ENCODE assay signal across 21 cellular contexts in genomic region chr3:30708472-30708871, GRCh38.
A peak's percentile ranks its signal among the peaks of the same experiment; 100 is the strongest.
DNase-seq lines count a peak whose midpoint lies in the region; ATAC-seq, FAIRE-seq and TF ChIP-seq lines count a peak whose summit lies in the region.
"Had no signal": no experiment of that assay in that cellular context is flagged by ENCODE, and none has a peak within 500 bp of the region (broad histone marks: within the 10 kb centered on the region; RNA-seq: fewer than 3 reads in every experiment).

No MANE protein-coding gene starts in this region.

- H3K4me1 Mint-ChIP-seq in progenitor cell of endocrine pancreas (ENCODE audit: low read depth) (no peaks in the 10 kb centered on the region), natural killer cell (peaks cover 14 to 19% of the 10 kb centered on the region in 2 donors)

- FAIRE-seq in A549 (lab: Jason Lieb, UNC): peak; percentile 63
- FAIRE-seq: RCC 7860 had no signal

- H3K9me2 ChIP-seq in SK-N-SH: no peaks in the 10 kb centered on the region

- no peak overlapping the region for H3K9ac ChIP-seq in SK-N-SH
- H3K9ac ChIP-seq: BLaER1 had no signal

- TF ChIP-seq EP300 in A549 (IDR thresholded peaks at IDR 0.05): no peak
- no peak for TF ChIP-seq EP300 in SK-N-SH (IDR thresholded peaks at IDR 0.05; ENCODE audit: borderline replicate concordance in 1 of 2, low read depth in 1 of 2, low read length in 1 of 2)

- no peak overlapping the region for H3K27ac Mint-ChIP-seq in progenitor cell of endocrine pancreas
- H3K27ac Mint-ChIP-seq in natural killer cell: no peak overlapping the region
- H3K27ac Mint-ChIP-seq: HFFc6 had no signal

- H3K4me3 ChIP-seq in A549 (no peak overlapping the region), SK-N-SH (ENCODE audit: low read depth in 2 of 2, low read length in 1 of 2) (no peak overlapping the region)
- H3K4me3 ChIP-seq: BLaER1, SK-N-MC had no signal

- ATAC-seq in A549 (no peak), left colon (peak; percentile 31), natural killer cell (no peak)

- CTCF ChIA-PET in A549 (lab: Yijun Ruan, JAX): interaction anchor here (1.0 to 2.3 kb wide), 3 partner anchors 15 to 666 kb away, joined by 4 to 12 read pairs (median 4); no protein-coding TSS in a partner anchor
- CTCF ChIA-PET in SK-N-SH (lab: Yijun Ruan, JAX): interaction anchor here (0.6 to 1.2 kb wide), 2 partner anchors 666 to 1848 kb away, joined by 3 to 4 read pairs; no protein-coding TSS in a partner anchor

- intact Hi-C loops in left colon (cut with DNase I, micrococcal nuclease) (no loop called here), natural killer cell (cut with micrococcal nuclease) (no loop called here)

- H3K9me3 Mint-ChIP-seq in progenitor cell of endocrine pancreas (ENCODE audit: low read depth) (peaks cover 15% of the 10 kb centered on the region), natural killer cell (no peaks in the 10 kb centered on the region)

- no peak overlapping the region for H2AFZ ChIP-seq in SK-N-SH (ENCODE audit: low read depth)

- no peak overlapping the region for H3K27ac ChIP-seq in A549
- no peak overlapping the region for H3K27ac ChIP-seq in SK-N-SH (ENCODE audit: low read depth in 2 of 2, low read length in 1 of 2)
- H3K27ac ChIP-seq: BLaER1, HL-60, SK-N-MC had no signal

- POLR2A ChIA-PET in A549 (lab: Yijun Ruan, JAX) (no interaction called here), SK-N-SH (lab: Yijun Ruan, JAX) (no interaction called here)

- H3K4me2 ChIP-seq in A549: no peak overlapping the region
- H3K4me2 ChIP-seq in SK-N-SH: no peak overlapping the region
- H3K4me2 ChIP-seq: BLaER1 had no signal

- DNase-seq in A549 (ENCODE audit: low read depth in 1 of 2, low spot score in 1 of 2) (no peak), LoVo (ENCODE audit: low spot score) (peak; percentile 45), dermis microvascular lymphatic vessel endothelial cell (ENCODE audit: low read depth in 2 of 2) (peak; percentile 61 to 72), left colon (no peak), UCSD-AML1 (lab: John Stamatoyannopoulos, UW; ENCODE audit: unreplicated experiment) (no peak), progenitor cell of endocrine pancreas (ENCODE audit: low spot score, unreplicated experiment) (no peak), SK-N-SH (no peak), natural killer cell (no peak)
- DNase-seq: DMS79 treated with DMSO at 0.1 percent for 48 hours; H7; HFFc6; Kasumi-1; NCI-H1105; NCI-H2081 treated with DMSO at 0.1 percent for 48 hours; NCI-H748 treated with DMSO at 0.1 percent for 48 hours; NK-92 treated with Interleukin-12 subunit alpha and Interleukin-12 subunit beta, amount 100 ng/mL, for 24 hours; SHP77 had no signal

- TF ChIP-seq RAD21 in A549 (conservative IDR thresholded peaks at IDR 0.05 in 1 of 2, IDR thresholded peaks at IDR 0.05 in 1 of 2) (no peak), SK-N-SH (IDR thresholded peaks at IDR 0.05; ENCODE audit: low read length) (no peak)

- no peak for TF ChIP-seq POLR2A in A549 (IDR thresholded peaks at IDR 0.05; ENCODE audit: low read length)

- TF ChIP-seq CTCF in A549 (IDR thresholded peaks at IDR 0.05) (no peak), progenitor cell of endocrine pancreas (IDR thresholded peaks at IDR 0.05; ENCODE audit: unreplicated experiment) (no peak), SK-N-SH (IDR thresholded peaks at IDR 0.05) (no peak), natural killer cell (IDR thresholded peaks at IDR 0.05) (no peak)

- H3F3A ChIP-seq in SK-N-SH (replicated peaks; ENCODE audit: insufficient read depth): no peaks in the 10 kb centered on the region

- H3K79me2 ChIP-seq in SK-N-SH (ENCODE audit: insufficient read depth): no peaks in the 10 kb centered on the region

- H3K36me3 Mint-ChIP-seq in progenitor cell of endocrine pancreas (ENCODE audit: insufficient read depth) (peaks cover 6% of the 10 kb centered on the region), natural killer cell (no peaks in the 10 kb centered on the region)

- no peaks in the 10 kb centered on the region for H3K36me3 ChIP-seq in SK-N-SH (replicated peaks in 1 of 2; ENCODE audit: control insufficient read depth in 1 of 2, insufficient read depth in 2 of 2, low read length in 1 of 2)

- H3K4me3 Mint-ChIP-seq in progenitor cell of endocrine pancreas (ENCODE audit: low read depth) (no peak overlapping the region), natural killer cell (no peak overlapping the region)
- H3K4me3 Mint-ChIP-seq: HFFc6 had no signal

- no peaks in the 10 kb centered on the region for H3K4me1 ChIP-seq in A549
- H3K4me1 ChIP-seq in SK-N-SH (ENCODE audit: control insufficient read depth in 1 of 2, insufficient read depth in 2 of 2, low read depth in 1 of 2, low read length in 1 of 2): peaks cover 0 to 5% of the 10 kb centered on the region in 2 experiments; a peak in 1 of 4 replicates

- H3K9me3 ChIP-seq in A549: peaks cover 12% of the 10 kb centered on the region; the same call in 2 of the 3 replicates
- H3K9me3 ChIP-seq in SK-N-SH: no peaks in the 10 kb centered on the region

- no peaks in the 10 kb centered on the region for H3K27me3 Mint-ChIP-seq in progenitor cell of endocrine pancreas
- H3K27me3 Mint-ChIP-seq in natural killer cell (ENCODE audit: low read depth in 2 of 2): no peaks in the 10 kb centered on the region

- H4K20me1 ChIP-seq in SK-N-SH (ENCODE audit: insufficient read depth): no peaks in the 10 kb centered on the region
- H4K20me1 ChIP-seq: BLaER1 had no signal

- H3K27me3 ChIP-seq in SK-N-SH (ENCODE audit: insufficient read depth): no peaks in the 10 kb centered on the region
- H3K27me3 ChIP-seq: BLaER1 had no signal

TF ChIP-seq in A549, 52 proteins besides CTCF, POLR2A, EP300 and RAD21:
- TF ChIP-seq TP53 (CRISPR knock-in tag; IDR thresholded peaks at IDR 0.05) (no peak), FOSL2 (IDR thresholded peaks at IDR 0.05) (no peak), FOSL2 (CRISPR knock-in tag; IDR thresholded peaks at IDR 0.05) (peak; percentile 43; the same call in 1 of the 2 replicates)

TF ChIP-seq in SK-N-SH, 30 proteins besides CTCF, POLR2A, EP300 and RAD21:
- no peak for TF ChIP-seq PBX3 (IDR thresholded peaks at IDR 0.05)
- no peak for TF ChIP-seq RXRA (IDR thresholded peaks at IDR 0.05; ENCODE audit: borderline replicate concordance, low read depth)
- TF ChIP-seq MAX (IDR thresholded peaks at IDR 0.05; ENCODE audit: low read depth): no peak
- TF ChIP-seq YY1 (IDR thresholded peaks at IDR 0.05; ENCODE audit: low read depth): no peak
- no peak for TF ChIP-seq RFX5 (IDR thresholded peaks at IDR 0.05; ENCODE audit: low read length)
- no peak for TF ChIP-seq NFIC (IDR thresholded peaks at IDR 0.05; ENCODE audit: borderline replicate concordance)
- no peak for TF ChIP-seq MXI1 (IDR thresholded peaks at IDR 0.05; ENCODE audit: low read depth, low read length)
- TF ChIP-seq JUND (IDR thresholded peaks at IDR 0.05): no peak
- no peak for TF ChIP-seq GATA2 (CRISPR knock-in tag; IDR thresholded peaks at IDR 0.05)
- no peak for TF ChIP-seq FOXM1 (IDR thresholded peaks at IDR 0.05; ENCODE audit: low read depth)
- TF ChIP-seq GABPA (IDR thresholded peaks at IDR 0.05; ENCODE audit: low read depth): no peak
- TF ChIP-seq RCOR1 (IDR thresholded peaks at IDR 0.05; ENCODE audit: low read length): no peak
- no peak for TF ChIP-seq TEAD4 (IDR thresholded peaks at IDR 0.05; ENCODE audit: borderline replicate concordance, insufficient read depth)
- TF ChIP-seq POLR2AphosphoS5 (IDR thresholded peaks at IDR 0.05; ENCODE audit: low read depth, low read length): no peak
TF ChIP-seq in SK-N-SH: peak in this region for 0.

Comparison
In these comparisons a context has a peak if more than half of its experiments do, and no peak if none do; other contexts are left out.
1. DNase-seq: peak in LoVo (single experiment) and dermis microvascular lymphatic vessel endothelial cell (2 of 2); none in A549 (0 of 2), left colon (0 of 2), UCSD-AML1 (single experiment), progenitor cell of endocrine pancreas (single experiment), SK-N-SH (single experiment) and natural killer cell (single experiment).